In genomic region chr3:1616715-1617114, GRCh38 we compare ENCODE assay signal across 18 cellular contexts.
"Had no signal": no experiment of that assay in that cellular context is flagged by ENCODE, and none has a peak within 500 bp of the region (broad histone marks: within the 10 kb centered on the region; RNA-seq: fewer than 3 reads in every experiment).

No MANE protein-coding gene starts in this region.

- H3K9me3 ChIP-seq: gastrocnemius medialis, left ventricle myocardium inferior, suprapubic skin, transverse colon, uterus had no signal

- DNase-seq: activated CD4-positive, alpha-beta memory T cell treated with anti-CD3 and anti-CD28 coated beads, Interleukin-2, amount 10 ng/mL, durations not matched to agents 7 days and 5 days; activated CD4-positive, alpha-beta T cell treated with anti-CD3 and anti-CD28 coated beads for 48 hours; activated CD4-positive, CD25-positive, alpha-beta regulatory T cell; activated CD8-positive, alpha-beta memory T cell treated with anti-CD3 and anti-CD28 coated beads, Interleukin-2, amount 10 ng/mL, durations not matched to agents 7 days and 5 days; activated naive CD8-positive, alpha-beta T cell treated with anti-CD3 and anti-CD28 coated beads for 36 hours; amniotic stem cell; effector CD8-positive, alpha-beta T cell; gastrocnemius medialis; heart left ventricle; kidney; left ventricle myocardium inferior; occipital lobe; right cardiac atrium; stimulated activated naive CD8-positive, alpha-beta T cell treated with anti-CD3 and anti-CD28 coated beads, Interleukin-15, amount 100 ng/mL, for 72 hours; transverse colon; uterus had no signal

- H3K27me3 ChIP-seq: gastrocnemius medialis, heart left ventricle, suprapubic skin, transverse colon, uterus had no signal

- H3K4me3 ChIP-seq: gastrocnemius medialis, heart left ventricle, left ventricle myocardium inferior, suprapubic skin, transverse colon, uterus had no signal

- ATAC-seq: activated CD8-positive, alpha-beta memory T cell treated with anti-CD3 and anti-CD28 coated beads, Interleukin-2, amount 10 ng/mL, durations not matched to agents 7 days and 5 days; esophagus mucosa; gastrocnemius medialis; heart left ventricle; right cardiac atrium; stimulated activated naive CD8-positive, alpha-beta T cell treated with anti-CD3 and anti-CD28 coated beads, Interleukin-15, amount 100 ng/mL, for 72 hours had no signal

- H3K36me3 ChIP-seq: gastrocnemius medialis, heart left ventricle, left ventricle myocardium inferior, suprapubic skin, transverse colon, uterus had no signal

- H3K4me1 ChIP-seq: gastrocnemius medialis, heart left ventricle, left ventricle myocardium inferior, suprapubic skin, uterus had no signal
